Comparison of ENCODE assay signal across 31 cellular contexts in the genomic region with DNA sequence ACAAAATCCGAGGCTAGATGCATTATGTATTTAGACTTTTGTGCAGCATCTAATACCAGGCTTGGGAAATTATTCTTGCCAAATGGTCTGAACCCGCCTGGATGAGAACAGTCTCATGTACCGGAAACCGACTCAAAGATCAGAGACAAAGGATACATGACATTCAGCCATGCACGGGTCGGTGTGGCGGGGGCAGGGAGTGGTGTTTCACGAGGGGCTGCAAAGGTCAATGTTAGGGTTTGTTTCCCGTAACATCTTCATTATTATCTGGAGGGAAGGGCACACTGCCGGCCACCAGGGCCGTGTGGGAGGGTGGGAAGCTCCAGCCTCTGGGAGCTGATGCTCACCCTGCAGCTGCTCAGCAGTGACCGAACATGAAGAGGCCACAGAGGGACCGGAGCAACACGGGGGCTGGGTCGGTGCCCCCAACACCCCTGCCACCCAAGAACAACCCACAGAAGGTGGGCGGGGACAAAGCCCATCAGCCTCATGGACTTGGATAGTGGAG. TPM values are rescaled to one million over a fixed set of nuclear protein-coding genes. Genes with fewer than 3 reads are reported as not detected.
"Had no signal": no experiment of that assay in that cellular context is flagged by ENCODE, and none has a peak within 500 bp of the region (broad histone marks: within the 10 kb centered on the region; RNA-seq: fewer than 3 reads in every experiment).

No MANE protein-coding gene starts in this region.

- H3K9ac ChIP-seq: parathyroid adenoma had no signal

- H3K9me3 ChIP-seq: left ventricle myocardium inferior, right atrium auricular region, right lobe of liver, tibial nerve had no signal

- H3K27ac Mint-ChIP-seq: immature natural killer cell; memory B cell; nephron; progenitor cell of endocrine pancreas; stimulated activated memory B cell treated with anti-CD40 and anti-IgM and Interleukin-4, amounts not matched to agents 10 μg/mL and 1 μg/mL and 100 μg/mL, for 72 hours; stimulated activated naive CD8-positive, alpha-beta T cell treated with anti-CD3 and anti-CD28 coated beads, Interleukin-15, amount 100 ng/mL, for 72 hours; type B pancreatic cell had no signal

- H3K4me3 ChIP-seq: left ventricle myocardium inferior, right atrium auricular region, right lobe of liver, smooth muscle cell, tibial nerve had no signal

- H3K4me3 Mint-ChIP-seq: immature natural killer cell; memory B cell; naive thymus-derived CD8-positive, alpha-beta T cell; nephron; neural crest cell; stimulated activated memory B cell treated with anti-CD40 and anti-IgM and Interleukin-4, amounts not matched to agents 10 μg/mL and 1 μg/mL and 100 μg/mL, for 72 hours; stimulated activated naive CD8-positive, alpha-beta T cell treated with anti-CD3 and anti-CD28 coated beads, Interleukin-15, amount 100 ng/mL, for 72 hours; type B pancreatic cell had no signal

- H3K4me1 Mint-ChIP-seq: immature natural killer cell; memory B cell; naive thymus-derived CD8-positive, alpha-beta T cell; nephron; stimulated activated memory B cell treated with anti-CD40 and anti-IgM and Interleukin-4, amounts not matched to agents 10 μg/mL and 1 μg/mL and 100 μg/mL, for 72 hours; stimulated activated naive CD8-positive, alpha-beta T cell treated with anti-CD3 and anti-CD28 coated beads, Interleukin-15, amount 100 ng/mL, for 72 hours had no signal

- H3K27me3 ChIP-seq: right atrium auricular region, right lobe of liver had no signal

- H3K4me1 ChIP-seq: left ventricle myocardium inferior, parathyroid adenoma, right atrium auricular region, right lobe of liver, tibial nerve had no signal

- ATAC-seq: naive thymus-derived CD8-positive, alpha-beta T cell; right lobe of liver; stimulated activated memory B cell treated with anti-CD40 and anti-IgM and Interleukin-4, amounts not matched to agents 10 μg/mL and 1 μg/mL and 100 μg/mL, for 72 hours; stimulated activated naive CD8-positive, alpha-beta T cell treated with anti-CD3 and anti-CD28 coated beads, Interleukin-15, amount 100 ng/mL, for 72 hours had no signal

- DNase-seq: hypothalamus; immature natural killer cell; left ventricle myocardium inferior; naive thymus-derived CD8-positive, alpha-beta T cell; nucleus accumbens; right lobe of liver; stimulated activated CD4-positive, alpha-beta T cell treated with anti-CD3 and anti-CD28 coated beads, Interleukin-1b, Interleukin-23, amount 100 ng/mL, for 48 hours; stimulated activated CD4-positive, alpha-beta T cell treated with anti-CD3 and anti-CD28 coated beads, Interleukin-2, amount 100 ng/mL, for 48 hours; stimulated activated CD4-positive, alpha-beta T cell treated with anti-CD3 and anti-CD28 coated beads, Interleukin-4, amount 100 ng/mL, for 4 hours; stimulated activated CD8-positive, alpha-beta memory T cell treated with anti-CD3 and anti-CD28 coated beads, Interleukin-4, amount 100 ng/mL, for 48 hours; stimulated activated naive CD4-positive, alpha-beta T cell treated with Interleukin-2 at 50 U/mL for 16 hours; stimulated activated naive CD8-positive, alpha-beta T cell treated with anti-CD3 and anti-CD28 coated beads, Interleukin-15, amount 100 ng/mL, for 72 hours; substantia nigra had no signal

- H3K9me3 Mint-ChIP-seq: immature natural killer cell; memory B cell; naive thymus-derived CD8-positive, alpha-beta T cell; nephron; neural crest cell; stimulated activated memory B cell treated with anti-CD40 and anti-IgM and Interleukin-4, amounts not matched to agents 10 μg/mL and 1 μg/mL and 100 μg/mL, for 72 hours; stimulated activated naive CD8-positive, alpha-beta T cell treated with anti-CD3 and anti-CD28 coated beads, Interleukin-15, amount 100 ng/mL, for 72 hours; type B pancreatic cell had no signal

- H3K36me3 ChIP-seq: left ventricle myocardium inferior, right atrium auricular region, right lobe of liver, tibial nerve had no signal

- H3K27ac ChIP-seq: left ventricle myocardium inferior, parathyroid adenoma, right atrium auricular region, right lobe of liver, tibial nerve had no signal

- H3K36me3 Mint-ChIP-seq: immature natural killer cell; memory B cell; naive thymus-derived CD8-positive, alpha-beta T cell; stimulated activated memory B cell treated with anti-CD40 and anti-IgM and Interleukin-4, amounts not matched to agents 10 μg/mL and 1 μg/mL and 100 μg/mL, for 72 hours; type B pancreatic cell had no signal

RNA-seq across cellular contexts. Expression of a gene that starts 23.1 kb away (rescaled TPM):
- total RNA-seq: kidney epithelial cell; left ventricle myocardium inferior; lower leg skin; lung microvascular endothelial cell; mucosa of gallbladder; naive thymus-derived CD8-positive, alpha-beta T cell; osteoblast; progenitor cell of endocrine pancreas; pulmonary artery endothelial cell; renal cortical epithelial cell; right atrium auricular region had no signal
- polyA plus RNA-seq: immature natural killer cell; naive thymus-derived CD8-positive, alpha-beta T cell; smooth muscle cell; urinary bladder had no signal
